16 cellular contexts compared by ENCODE assay signal in the genomic region with DNA sequence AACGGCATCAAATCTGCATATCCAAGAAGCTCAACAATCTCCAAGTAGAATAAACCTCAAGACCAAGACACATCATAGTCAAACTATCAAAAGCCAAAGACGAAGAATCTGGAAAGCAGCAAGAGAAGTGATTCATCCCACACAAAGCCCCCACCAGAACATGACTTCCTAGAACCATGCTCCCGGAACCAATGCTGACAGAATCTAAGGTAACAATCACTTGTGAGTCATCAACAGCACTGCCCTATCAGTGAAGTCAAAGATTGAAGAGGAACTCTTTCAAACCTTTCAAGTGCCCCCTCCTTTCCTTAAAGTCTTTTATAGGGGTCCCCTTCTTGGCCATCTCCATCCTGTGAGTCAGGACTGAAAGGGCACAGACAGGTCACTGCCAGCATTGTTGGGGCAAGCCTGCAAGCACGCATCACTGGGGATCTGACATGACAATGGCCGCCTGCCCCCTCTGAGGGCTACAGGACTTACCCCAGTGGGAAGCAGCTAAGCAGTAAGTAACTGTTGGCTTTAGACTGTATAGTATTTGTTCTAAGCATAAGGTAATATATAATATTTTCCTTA. TPM values are rescaled to one million over a fixed set of nuclear protein-coding genes. Genes with fewer than 3 reads are reported as not detected.
DNase-seq lines count a peak whose midpoint lies in the region; ATAC-seq, FAIRE-seq and TF ChIP-seq lines count a peak whose summit lies in the region.
"Had no signal": no experiment of that assay in that cellular context is flagged by ENCODE, and none has a peak within 500 bp of the region (broad histone marks: within the 10 kb centered on the region; RNA-seq: fewer than 3 reads in every experiment).

A gene (plus strand): TSS at position 242 of the 573 bp plus-strand sequence. CDS start 3,443 bp downstream, outside the sequence.

- no peak for TF ChIP-seq CTCF in bronchial epithelial cell (IDR thresholded peaks at IDR 0.05; ENCODE audit: insufficient read depth, low read length, severe bottlenecking)

- intact Hi-C loops in Right ventricle myocardium inferior (cut with DNase I): no loop called here

- H3K9me3 Mint-ChIP-seq in activated naive CD4-positive, alpha-beta T cell treated with anti-CD3 and anti-CD28 coated beads, Interleukin-2, amount 50 U/mL, for 72 hours: no peaks in the 10 kb centered on the region
- H3K9me3 Mint-ChIP-seq: memory B cell had no signal

- H3K36me3 Mint-ChIP-seq in activated naive CD4-positive, alpha-beta T cell treated with anti-CD3 and anti-CD28 coated beads, Interleukin-2, amount 50 U/mL, for 72 hours: no peaks in the 10 kb centered on the region
- H3K36me3 Mint-ChIP-seq: memory B cell had no signal

- no peak for DNase-seq in activated naive CD4-positive, alpha-beta T cell treated with anti-CD3 and anti-CD28 coated beads, Interleukin-2, amount 50 U/mL, for 72 hours (ENCODE audit: low spot score in 2 of 2)
- no peak for DNase-seq in activated naive CD4-positive, alpha-beta T cell treated with anti-CD3 and anti-CD28 coated beads, Interleukin-2, amount 50 U/mL, for 16 hours
- peak; percentile 33 for DNase-seq in RPMI7951 (ENCODE audit: low read depth)
- peak; percentile 79 for DNase-seq in bronchial epithelial cell (ENCODE audit: low read depth)
- DNase-seq in stimulated activated naive CD8-positive, alpha-beta T cell treated with anti-CD3 and anti-CD28 coated beads, Interleukin-15, Interleukin-2, amounts not matched to agents 100 U/mL and 50 U/mL, for 24 hours: peak; percentile 38
- no peak for DNase-seq in Right ventricle myocardium inferior (ENCODE audit: missing footprints)
- DNase-seq in ecto neural progenitor cell (ENCODE audit: low spot score): no peak
- no peak for DNase-seq in GM19240 (ENCODE audit: insufficient read length, low spot score)
- DNase-seq: effector CD8-positive, alpha-beta T cell; hypothalamus; NCI-H2081 treated with DMSO at 0.1 percent for 48 hours; psoas muscle; upper lobe of left lung had no signal

- H3K36me3 ChIP-seq in bronchial epithelial cell (ENCODE audit: control insufficient read depth, insufficient read depth, low read length): no peaks in the 10 kb centered on the region
- H3K36me3 ChIP-seq: upper lobe of left lung had no signal

- no peaks in the 10 kb centered on the region for H3K27me3 ChIP-seq in bronchial epithelial cell (ENCODE audit: control insufficient read depth, insufficient read depth, low read length)
- H3K27me3 ChIP-seq: upper lobe of left lung had no signal

- no peak within 1 kb of the TSS for H3K4me3 ChIP-seq in bronchial epithelial cell (ENCODE audit: low read depth, low read length)
- H3K4me3 ChIP-seq: psoas muscle, upper lobe of left lung had no signal

- FAIRE-seq in bronchial epithelial cell (lab: Jason Lieb, UNC): no peak
- FAIRE-seq: HepG2, TTC549 had no signal

- ATAC-seq in activated naive CD4-positive, alpha-beta T cell treated with anti-CD3 and anti-CD28 coated beads, Interleukin-2, amount 50 U/mL, for 72 hours: peak; percentile 93 to 96
- peak; percentile 98 for ATAC-seq in stimulated activated naive CD8-positive, alpha-beta T cell treated with anti-CD3 and anti-CD28 coated beads, Interleukin-15, Interleukin-2, amounts not matched to agents 100 U/mL and 50 U/mL, for 24 hours
- ATAC-seq in Right ventricle myocardium inferior: no peak
- ATAC-seq: HepG2, psoas muscle had no signal

- peak within 1 kb of the TSS in 1 of 2 donors; percentile 14 for H3K27ac Mint-ChIP-seq in activated naive CD4-positive, alpha-beta T cell treated with anti-CD3 and anti-CD28 coated beads, Interleukin-2, amount 50 U/mL, for 72 hours
- H3K27ac Mint-ChIP-seq: memory B cell had no signal

RNA-seq across cellular contexts. Expression of the gene that starts here (rescaled TPM):
- total RNA-seq in activated naive CD4-positive, alpha-beta T cell treated with anti-CD3 and anti-CD28 coated beads, Interleukin-2, amount 50 U/mL, for 72 hours: not detected
- total RNA-seq in RPMI7951 (2014; rRNA removed; shearing (Covaris generic)): not detected in 2 replicates
- total RNA-seq in bronchial epithelial cell (not detected in 2 replicates), Right ventricle myocardium inferior (not detected)
- total RNA-seq: psoas muscle, upper lobe of left lung had no signal

Comparison
In these comparisons a context has a peak if more than half of its experiments do, and no peak if none do; other contexts are left out.
1. Peak in ATAC-seq in activated naive CD4-positive, alpha-beta T cell treated with anti-CD3 and anti-CD28 coated beads, Interleukin-2, amount 50 U/mL, for 72 hours; RNA of the gene not detected or under 1 TPM.
2. Peak in DNase-seq in RPMI7951; RNA of the gene not detected or under 1 TPM.
3. Peak in DNase-seq in bronchial epithelial cell; RNA of the gene not detected or under 1 TPM.